Comparison of ENCODE assay signal across 9 cellular contexts in genomic region chr17:46154151-46154816, GRCh38. TPM values are rescaled to one million over a fixed set of nuclear protein-coding genes. Genes with fewer than 3 reads are reported as not detected.
A peak's percentile ranks its signal among the peaks of the same experiment; 100 is the strongest.
DNase-seq lines count a peak whose midpoint lies in the region; ATAC-seq and TF ChIP-seq lines count a peak whose summit lies in the region.
"Had no signal": no experiment of that assay in that cellular context is flagged by ENCODE, and none has a peak within 500 bp of the region (broad histone marks: within the 10 kb centered on the region; RNA-seq: fewer than 3 reads in every experiment).

No MANE protein-coding gene starts in this region.

- peaks cover 98% of the 10 kb centered on the region for H3K79me2 ChIP-seq in Karpas-422 (ENCODE audit: low read length)

- DNase-seq in Karpas-422 (no peak), mesenchymal stem cell (peak; percentile 57), cerebellar cortex (ENCODE audit: low spot score) (no peak), GM10248 (ENCODE audit: extremely low spot score) (no peak), Right ventricle myocardium inferior (ENCODE audit: missing footprints) (no peak)
- DNase-seq in activated naive CD4-positive, alpha-beta T cell treated with anti-CD3 and anti-CD28 coated beads, Interleukin-2, amount 50 U/mL, for 72 hours (ENCODE audit: low spot score in 2 of 2): peak in 1 of 2 donors; percentile 68

- H3K79me1 ChIP-seq in mesenchymal stem cell (replicated peaks; ENCODE audit: low read length, poor library complexity, severe bottlenecking): peaks cover 1% of the 10 kb centered on the region

- POLR2A ChIA-PET in GM10248 (lab: Yijun Ruan, JAX): no interaction called here

- CTCF ChIA-PET in GM10248 (lab: Yijun Ruan, JAX): interaction anchor here (0.6 to 1.7 kb wide), 7 partner anchors 9 to 95 kb away, joined by 3 to 5 read pairs (median 3); no protein-coding TSS in a partner anchor

- no peak overlapping the region for H3K23ac ChIP-seq in mesenchymal stem cell (ENCODE audit: low read length in 2 of 2)

- H3K36me3 Mint-ChIP-seq in activated naive CD4-positive, alpha-beta T cell treated with anti-CD3 and anti-CD28 coated beads, Interleukin-2, amount 50 U/mL, for 72 hours: peaks cover 0 to 6% of the 10 kb centered on the region in 2 donors

- H2BK12ac ChIP-seq in mesenchymal stem cell (ENCODE audit: low read length in 2 of 2): no peak overlapping the region

- H3K36me3 ChIP-seq in BLaER1 treated with 17β-estradiol and CSF1 and Interleukin-3, amounts not matched to agents 10 nM and 100 nM: peaks cover 0 to 57% (median 29%) of the 10 kb centered on the region in 11 experiments; a peak in 15 of 22 replicates
- H3K36me3 ChIP-seq in Karpas-422 (ENCODE audit: insufficient read depth, low read length): no peaks in the 10 kb centered on the region
- peaks cover 0 to 2% of the 10 kb centered on the region in 2 experiments for H3K36me3 ChIP-seq in mesenchymal stem cell (ENCODE audit: control insufficient read depth in 1 of 2, insufficient read depth in 2 of 2, low read depth in 1 of 2, low read length in 2 of 2)

- H3K14ac ChIP-seq in mesenchymal stem cell (ENCODE audit: low read length in 2 of 2): no peak overlapping the region

- H3K4ac ChIP-seq in mesenchymal stem cell (ENCODE audit: low read depth in 1 of 2, low read length in 2 of 2): no peak overlapping the region

- H2BK5ac ChIP-seq in mesenchymal stem cell (ENCODE audit: low read depth, low read length, poor library complexity, severe bottlenecking): no peak overlapping the region

- peaks cover 0 to 4% (median 0%) of the 10 kb centered on the region in 11 experiments; a peak in 1 of 22 replicates for H3K9me3 ChIP-seq in BLaER1 treated with 17β-estradiol and CSF1 and Interleukin-3, amounts not matched to agents 10 nM and 100 nM (replicated peaks in 1 of 11)
- H3K9me3 ChIP-seq in Karpas-422 (ENCODE audit: low read length): no peaks in the 10 kb centered on the region
- H3K9me3 ChIP-seq in mesenchymal stem cell (ENCODE audit: control insufficient read depth, low read length): no peaks in the 10 kb centered on the region

- no peak overlapping the region for H2BK15ac ChIP-seq in mesenchymal stem cell (ENCODE audit: low read depth, poor library complexity, severe bottlenecking)

- ATAC-seq in activated naive CD4-positive, alpha-beta T cell treated with anti-CD3 and anti-CD28 coated beads, Interleukin-2, amount 50 U/mL, for 72 hours: peak; percentile 17 to 30
- ATAC-seq in HG03280 (IDR thresholded peaks at IDR 0.05; ENCODE audit: unreplicated experiment): no peak
- no peak for ATAC-seq in Right ventricle myocardium inferior
- ATAC-seq: Panc1 had no signal

- no peak overlapping the region for H4K8ac ChIP-seq in mesenchymal stem cell (ENCODE audit: low read length)

- no peak overlapping the region for H2AK5ac ChIP-seq in mesenchymal stem cell (ENCODE audit: low read length, severe bottlenecking)

- intact Hi-C loops in Right ventricle myocardium inferior (cut with DNase I): no loop called here

- H2AFZ ChIP-seq in Karpas-422 (ENCODE audit: low read length) (no peak overlapping the region), mesenchymal stem cell (ENCODE audit: low read depth, low read length) (no peak overlapping the region)

- no peak overlapping the region for H3K9ac ChIP-seq in BLaER1 treated with 17β-estradiol and CSF1 and Interleukin-3, amounts not matched to agents 10 nM and 100 nM
- H3K9ac ChIP-seq in Karpas-422 (ENCODE audit: low read length) (no peak overlapping the region), mesenchymal stem cell (ENCODE audit: low read length) (peak overlapping the region; percentile 2)

- H3K27ac ChIP-seq in BLaER1 treated with 17β-estradiol and CSF1 and Interleukin-3, amounts not matched to agents 10 nM and 100 nM: peak overlapping the region in 5 of 11 experiments; percentile 5 to 46 (median 34); a peak in 6 of 22 replicates
- H3K27ac ChIP-seq in Karpas-422 (ENCODE audit: low read length) (peak overlapping the region; percentile 18), mesenchymal stem cell (ENCODE audit: low read length, poor library complexity, severe bottlenecking) (no peak overlapping the region)

- TF ChIP-seq CTCF in GM10248 (IDR thresholded peaks at IDR 0.05; ENCODE audit: control extremely low read depth, extremely low read depth, low read depth, missing control alignments): no peak

- H3K9me2 ChIP-seq in Karpas-422 (replicated peaks; ENCODE audit: insufficient read depth, low read length): no peaks in the 10 kb centered on the region

- H2BK120ac ChIP-seq in mesenchymal stem cell (ENCODE audit: low read depth, low read length): no peak overlapping the region

- 77% methylated on average over 7 of the region's 9 CpGs for WGBS in mesenchymal stem cell

- no peaks in the 10 kb centered on the region for H3K9me3 Mint-ChIP-seq in activated naive CD4-positive, alpha-beta T cell treated with anti-CD3 and anti-CD28 coated beads, Interleukin-2, amount 50 U/mL, for 72 hours

- H4K20me1 ChIP-seq in BLaER1 treated with 17β-estradiol and CSF1 and Interleukin-3, amounts not matched to agents 10 nM and 100 nM: peaks cover 99 to 100% (median 100%) of the 10 kb centered on the region in 11 experiments
- peaks cover 56% of the 10 kb centered on the region for H4K20me1 ChIP-seq in Karpas-422 (ENCODE audit: insufficient read depth, low read depth, low read length)

- H3K4me3 ChIP-seq in BLaER1 treated with 17β-estradiol and CSF1 and Interleukin-3, amounts not matched to agents 10 nM and 100 nM: no peak overlapping the region
- no peak overlapping the region for H3K4me3 ChIP-seq in Karpas-422 (ENCODE audit: low read length)
- H3K4me3 ChIP-seq in mesenchymal stem cell (ENCODE audit: insufficient read depth in 1 of 2, low read depth in 1 of 2, low read length in 2 of 2): no peak overlapping the region

- H3K27me3 ChIP-seq in BLaER1 treated with 17β-estradiol and CSF1 and Interleukin-3, amounts not matched to agents 10 nM and 100 nM: no peaks in the 10 kb centered on the region
- H3K27me3 ChIP-seq in Karpas-422 (ENCODE audit: low read length) (no peaks in the 10 kb centered on the region), mesenchymal stem cell (ENCODE audit: control insufficient read depth in 1 of 2, insufficient read depth in 1 of 2, low read length in 2 of 2) (no peaks in the 10 kb centered on the region)

- H3K18ac ChIP-seq in mesenchymal stem cell (ENCODE audit: low read depth in 1 of 2, low read length in 2 of 2): no peak overlapping the region

- H3K4me2 ChIP-seq in BLaER1 treated with 17β-estradiol and CSF1 and Interleukin-3, amounts not matched to agents 10 nM and 100 nM: peak overlapping the region; percentile 9 to 85 (median 66)
- H3K4me2 ChIP-seq in Karpas-422 (ENCODE audit: low read depth, low read length, poor library complexity, severe bottlenecking) (peak overlapping the region; percentile 0), mesenchymal stem cell (ENCODE audit: low read length, poor library complexity, severe bottlenecking) (no peak overlapping the region)

- peaks cover 34 to 92% (median 54%) of the 10 kb centered on the region in 10 experiments for H3K4me1 ChIP-seq in BLaER1 treated with 17β-estradiol and CSF1 and Interleukin-3, amounts not matched to agents 10 nM and 100 nM
- H3K4me1 ChIP-seq in Karpas-422 (ENCODE audit: low read length) (peaks cover 95% of the 10 kb centered on the region), mesenchymal stem cell (ENCODE audit: control insufficient read depth, insufficient read depth, low read depth, low read length) (peaks cover 19% of the 10 kb centered on the region)

- no peak overlapping the region for H4K91ac ChIP-seq in mesenchymal stem cell (ENCODE audit: low read length)

- peak overlapping the region; percentile 38 to 56 for H3K27ac Mint-ChIP-seq in activated naive CD4-positive, alpha-beta T cell treated with anti-CD3 and anti-CD28 coated beads, Interleukin-2, amount 50 U/mL, for 72 hours

RNA-seq across cellular contexts. Expression of gene KANSL1, which starts 38.9 kb away (rescaled TPM):
- total RNA-seq in Karpas-422 (2014; rRNA removed; shearing (Covaris generic); ENCODE audit: low replicate concordance): 127 and 153 TPM in 2 replicates
- 10 to 100 TPM; 74.7 to 87.3 TPM for total RNA-seq in activated naive CD4-positive, alpha-beta T cell treated with anti-CD3 and anti-CD28 coated beads, Interleukin-2, amount 50 U/mL, for 72 hours
- 20.1 TPM for polyA plus RNA-seq in mesenchymal stem cell (2013, experiment 1 of 2)
- polyA plus RNA-seq in mesenchymal stem cell (2013, experiment 2 of 2): 20.0 TPM
- total RNA-seq in Right ventricle myocardium inferior: 27.9 TPM

Comparison
In these comparisons a context has a peak if more than half of its experiments do, and no peak if none do; other contexts are left out.
1. ATAC-seq: peak in activated naive CD4-positive, alpha-beta T cell treated with anti-CD3 and anti-CD28 coated beads, Interleukin-2, amount 50 U/mL, for 72 hours (2 of 2); none in HG03280 (single experiment) and Right ventricle myocardium inferior (single experiment).